In genomic region chr6:41778895-41779294, GRCh38 we compare ENCODE assay signal across 10 cellular contexts. TPM values are rescaled to one million over a fixed set of nuclear protein-coding genes. Genes with fewer than 3 reads are reported as not detected.
DNase-seq lines count a peak whose midpoint lies in the region; TF ChIP-seq lines count a peak whose summit lies in the region.
"Had no signal": no experiment of that assay in that cellular context is flagged by ENCODE, and none has a peak within 500 bp of the region (broad histone marks: within the 10 kb centered on the region; RNA-seq: fewer than 3 reads in every experiment).

No MANE protein-coding gene starts in this region.

- H3K79me2 ChIP-seq in MM.1S (ENCODE audit: low read length): no peaks in the 10 kb centered on the region

- 42 to 48% methylated on average over 6 of the region's 6 CpGs for WGBS in ectodermal cell, 2 experiments

- H3K9me2 ChIP-seq in MM.1S (replicated peaks; ENCODE audit: insufficient read depth, low read length): no peaks in the 10 kb centered on the region

- no peaks in the 10 kb centered on the region for H3K36me3 Mint-ChIP-seq in neural crest cell (ENCODE audit: low read depth)

- DNase-seq in MM.1S (no peak), neural crest cell (ENCODE audit: low read depth, low spot score) (no peak), foreskin melanocyte (no peak), epidermal melanocyte (ENCODE audit: insufficient read length, low spot score) (no peak), NCI-H2029 treated with DMSO at 0.1 percent for 48 hours (lab: John Stamatoyannopoulos, UW) (no peak), NCI-H1694 treated with DMSO at 0.1 percent for 48 hours (lab: John Stamatoyannopoulos, UW) (no peak)
- DNase-seq: NCI-H1105 had no signal

- H3K27ac Mint-ChIP-seq in neural crest cell (ENCODE audit: unreplicated experiment): no peak overlapping the region

- no peaks in the 10 kb centered on the region for H3K36me3 ChIP-seq in MM.1S (replicated peaks; ENCODE audit: insufficient read depth, low read length)
- peaks cover 11% of the 10 kb centered on the region for H3K36me3 ChIP-seq in ectodermal cell (ENCODE audit: control insufficient read depth, insufficient read depth, low read length)

- no peak for TF ChIP-seq CTCF in C4-2B (conservative IDR thresholded peaks at IDR 0.05)
- TF ChIP-seq CTCF in MM.1S (IDR thresholded peaks at IDR 0.05; ENCODE audit: low read length): no peak
- TF ChIP-seq CTCF in neural crest cell (conservative IDR thresholded peaks at IDR 0.05): no peak

- H3K4me3 ChIP-seq in MM.1S (ENCODE audit: low read length) (peak overlapping the region; percentile 69), ectodermal cell (ENCODE audit: insufficient read depth, low read depth, low read length) (peak overlapping the region; percentile 70)

- H3K9me3 Mint-ChIP-seq in neural crest cell: no peaks in the 10 kb centered on the region

- H4K20me1 ChIP-seq in MM.1S (ENCODE audit: insufficient read depth, low read length): no peaks in the 10 kb centered on the region

- peak overlapping the region; percentile 92 for H3K4me3 Mint-ChIP-seq in neural crest cell

- peak overlapping the region; percentile 72 for H3K4me2 ChIP-seq in MM.1S (ENCODE audit: low read depth, low read length)

- H3K4me1 ChIP-seq in MM.1S (ENCODE audit: low read length) (peaks cover 5% of the 10 kb centered on the region; the same call in 1 of the 2 replicates), ectodermal cell (ENCODE audit: control insufficient read depth, insufficient read depth, low read length) (peaks cover 11% of the 10 kb centered on the region)

- H3K27me3 ChIP-seq in MM.1S (replicated peaks; ENCODE audit: insufficient read depth, low read length): peaks cover 29% of the 10 kb centered on the region
- peaks cover 14% of the 10 kb centered on the region for H3K27me3 ChIP-seq in ectodermal cell (ENCODE audit: control insufficient read depth, insufficient read depth, low read length, poor library complexity, severe bottlenecking)

- H2AFZ ChIP-seq in MM.1S (ENCODE audit: low read length): peak overlapping the region; percentile 58; the same call in 1 of the 2 replicates

- no peaks in the 10 kb centered on the region for H3F3A ChIP-seq in MM.1S (ENCODE audit: insufficient read depth, low read length)

- H3K27ac ChIP-seq in C4-2B (peak overlapping the region; percentile 80), MM.1S (ENCODE audit: low read length) (no peak overlapping the region), ectodermal cell (ENCODE audit: insufficient read depth, low read depth, low read length, poor library complexity, severe bottlenecking) (no peak overlapping the region)

- H3K4me1 Mint-ChIP-seq in neural crest cell: peaks cover 17% of the 10 kb centered on the region

- H3K27me3 Mint-ChIP-seq in neural crest cell (ENCODE audit: low read depth): peaks cover 6% of the 10 kb centered on the region

- H3K9ac ChIP-seq in MM.1S (ENCODE audit: low read length): peak overlapping the region; percentile 55; the same call in 1 of the 2 replicates

- H3K9me3 ChIP-seq in MM.1S (replicated peaks; ENCODE audit: insufficient read depth, low read length) (no peaks in the 10 kb centered on the region), ectodermal cell (ENCODE audit: control insufficient read depth, low read length) (no peaks in the 10 kb centered on the region)

RNA-seq across cellular contexts. Expression of gene FRS3, which starts 0.8 kb away (rescaled TPM):
- polyA plus RNA-seq in ectodermal cell (2013, experiment 1 of 4): 9.0 TPM
- 6.5 TPM for polyA plus RNA-seq in ectodermal cell (2013, experiment 2 of 4)
- 6.0 TPM for polyA plus RNA-seq in ectodermal cell (2013, experiment 3 of 4)
- 8.7 TPM for polyA plus RNA-seq in ectodermal cell (2013, experiment 4 of 4)
- total RNA-seq in neural crest cell: 6.8 and 7.1 TPM in 2 replicates

RNA-seq across cellular contexts. Expression of gene PRICKLE4, which starts 1.7 kb away (rescaled TPM):
- 1.4 TPM for polyA plus RNA-seq in ectodermal cell (2013, experiment 1 of 4)
- polyA plus RNA-seq in ectodermal cell (2013, experiment 2 of 4): not detected
- polyA plus RNA-seq in ectodermal cell (2013, experiment 3 of 4): not detected
- polyA plus RNA-seq in ectodermal cell (2013, experiment 4 of 4): 1.1 TPM
- 2.9 and 4.1 TPM in 2 replicates for total RNA-seq in neural crest cell

RNA-seq across cellular contexts. Expression of gene TOMM6, which starts 8.6 kb away (rescaled TPM):
- polyA plus RNA-seq in ectodermal cell (2013, experiment 1 of 4): 220 TPM
- 202 TPM for polyA plus RNA-seq in ectodermal cell (2013, experiment 2 of 4)
- polyA plus RNA-seq in ectodermal cell (2013, experiment 3 of 4): 246 TPM
- polyA plus RNA-seq in ectodermal cell (2013, experiment 4 of 4): 264 TPM
- 248 and 249 TPM in 2 replicates for total RNA-seq in neural crest cell

RNA-seq across cellular contexts. Expression of gene PGC, which starts 31.7 kb away (rescaled TPM):
- not detected for polyA plus RNA-seq in ectodermal cell (2013, experiment 1 of 4)
- polyA plus RNA-seq in ectodermal cell (2013, experiment 2 of 4): not detected
- polyA plus RNA-seq in ectodermal cell (2013, experiment 3 of 4): not detected
- polyA plus RNA-seq in ectodermal cell (2013, experiment 4 of 4): not detected
- not detected in 2 replicates for total RNA-seq in neural crest cell
- total RNA-seq: pulmonary artery endothelial cell had no signal

RNA-seq across cellular contexts. Expression of gene TFEB, which starts 43.5 kb away (rescaled TPM):
- 2.0 TPM for polyA plus RNA-seq in ectodermal cell (2013, experiment 1 of 4)
- 1.4 TPM for polyA plus RNA-seq in ectodermal cell (2013, experiment 2 of 4)
- 0.85 TPM for polyA plus RNA-seq in ectodermal cell (2013, experiment 3 of 4)
- polyA plus RNA-seq in ectodermal cell (2013, experiment 4 of 4): 1.9 TPM
- total RNA-seq in neural crest cell: 1.1 and 1.3 TPM in 2 replicates
